ENCODE assay signal across 8 cellular contexts in genomic region chr22:16917144-16918003, GRCh38.
DNase-seq lines count a peak whose midpoint lies in the region; ATAC-seq and TF ChIP-seq lines count a peak whose summit lies in the region.

No MANE protein-coding gene starts in this region.

- H3K27me3 ChIP-seq in neutrophil: peaks cover 26% of the 10 kb centered on the region

- H3K27ac ChIP-seq in neutrophil (no peak overlapping the region), substantia nigra (ENCODE audit: low read depth, low read length, poor library complexity, severe bottlenecking) (no peak overlapping the region)

- TF ChIP-seq CTCF in fibroblast of the aortic adventitia (IDR thresholded peaks at IDR 0.05; ENCODE audit: insufficient read depth, low read length): peak; percentile 41
- TF ChIP-seq CTCF in neutrophil (IDR thresholded peaks at IDR 0.05): peak; percentile 11

- no peaks in the 10 kb centered on the region for H3K9me3 ChIP-seq in neutrophil

- DNase-seq in DMS153 treated with DMSO at 0.1 percent for 48 hours (lab: John Stamatoyannopoulos, UW; ENCODE audit: unreplicated experiment) (peak; percentile 45), NOMO-1 (lab: John Stamatoyannopoulos, UW; ENCODE audit: unreplicated experiment in 2 of 2) (peak; percentile 46 to 61), activated T-cell treated with anti-CD3 and anti-CD28 coated beads for 48 hours (ENCODE audit: low read depth) (peak; percentile 54), fibroblast of the aortic adventitia (ENCODE audit: low read depth) (peak; percentile 34), substantia nigra (lab: John Stamatoyannopoulos, UW) (peak in 42 of 49 donors; percentile 8 to 77 (median 44))

- H3K36me3 ChIP-seq in neutrophil: no peaks in the 10 kb centered on the region

- no peak overlapping the region for H3K4me3 ChIP-seq in fibroblast of the aortic adventitia (ENCODE audit: low read depth, low read length)
- H3K4me3 ChIP-seq in neutrophil (ENCODE audit: low read depth in 1 of 2, low read length in 1 of 2): no peak overlapping the region

- ATAC-seq in HG03432 (IDR thresholded peaks at IDR 0.05; ENCODE audit: unreplicated experiment): peak; percentile 52
- ATAC-seq in HG03039 (IDR thresholded peaks at IDR 0.05; ENCODE audit: unreplicated experiment): no peak

- peaks cover 0 to 5% of the 10 kb centered on the region in 2 experiments for H3K4me1 ChIP-seq in neutrophil (ENCODE audit: control insufficient read depth in 1 of 2, insufficient read depth in 1 of 2, low read depth in 1 of 2, low read length in 1 of 2)
